Comparison of ENCODE assay signal across 1 cellular context in the genomic region with DNA sequence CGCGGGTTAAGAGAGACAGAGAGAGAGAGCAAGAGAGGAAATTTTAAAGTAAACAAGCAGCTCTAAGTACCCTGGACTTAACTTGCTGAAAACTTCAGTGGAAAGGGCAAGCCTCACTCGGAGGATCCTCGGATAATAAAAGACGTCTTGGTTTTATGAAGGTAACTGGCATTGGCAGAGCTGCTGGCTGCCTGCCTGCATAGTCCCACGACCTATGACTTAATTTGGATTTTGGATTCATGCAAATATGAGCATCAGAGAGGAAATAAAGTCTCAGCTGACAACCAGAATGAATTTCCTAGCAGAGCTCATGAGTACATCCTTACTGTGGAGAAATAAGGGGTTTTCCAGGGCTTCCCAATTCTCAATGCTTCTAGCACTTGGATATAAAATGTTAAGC.
TF ChIP-seq lines count a peak whose summit lies in the region.

No MANE protein-coding gene starts in this region.

TF ChIP-seq in IMR-90, 13 proteins besides CTCF, POLR2A, EP300 and RAD21:
- TF ChIP-seq RFX5 (IDR thresholded peaks at IDR 0.05; ENCODE audit: low read depth, low read length) (no peak), CEBPB (IDR thresholded peaks at IDR 0.05; ENCODE audit: low read depth, low read length) (0 out of 2 replicates have a peak, but pooled peaks have one; percentile 16)
